Comparison of ENCODE assay signal across 8 cellular contexts in genomic region chr10:124802313-124802675, GRCh38. TPM values are rescaled to one million over a fixed set of nuclear protein-coding genes. Genes with fewer than 3 reads are reported as not detected.
A peak's percentile ranks its signal among the peaks of the same experiment; 100 is the strongest.
DNase-seq lines count a peak whose midpoint lies in the region; ATAC-seq and TF ChIP-seq lines count a peak whose summit lies in the region.

No MANE protein-coding gene starts in this region.

- peak overlapping the region; percentile 92 for H3K4me2 ChIP-seq in IMR-90 (ENCODE audit: low read depth, low read length)

- H2BK5ac ChIP-seq in IMR-90 (ENCODE audit: low read depth, low read length, poor library complexity, severe bottlenecking): no peak overlapping the region

- no peaks in the 10 kb centered on the region for H4K20me1 ChIP-seq in IMR-90 (ENCODE audit: insufficient read depth, low read length)

- H3K27ac Mint-ChIP-seq in activated naive CD4-positive, alpha-beta T cell treated with anti-CD3 and anti-CD28 coated beads, Interleukin-2, amount 50 U/mL, for 72 hours: peak overlapping the region; percentile 96 to 99
- peak overlapping the region; percentile 62 to 94 (median 90) for H3K27ac Mint-ChIP-seq in immature natural killer cell

- POLR2A ChIA-PET in IMR-90 (lab: Charles Lee; ENCODE audit: unreplicated experiment): interaction anchor here (0.5 to 1.2 kb wide), 2 partner anchors 11 to 21 kb away, joined by 4 to 8 read pairs; partner anchors contain the start of gene EEF1AKMT2

- H3K23ac ChIP-seq in IMR-90 (ENCODE audit: low read depth, low read length): peak overlapping the region; percentile 67; the same call in 1 of the 2 replicates

- H3K18ac ChIP-seq in IMR-90 (ENCODE audit: low read depth, low read length): no peak overlapping the region

- H2AK9ac ChIP-seq in IMR-90 (replicated peaks; ENCODE audit: low read depth, low read length, poor library complexity): peak overlapping the region; percentile 92

- no peak for TF ChIP-seq CTCF in IMR-90 (conservative IDR thresholded peaks at IDR 0.05; ENCODE audit: low read depth, low read length)

- in situ Hi-C loops in IMR-90 (cut with MboI; ENCODE audit: low sequenced_read_pairs): loop anchor here (25.0 kb wide), 1 partner anchor 935 kb away; no protein-coding TSS in a partner anchor

- H3K36me3 ChIP-seq in IMR-90 (ENCODE audit: control insufficient read depth, insufficient read depth, low read length) (no peaks in the 10 kb centered on the region), subcutaneous abdominal adipose tissue (ENCODE audit: control insufficient read depth in 5 of 5, insufficient read depth in 5 of 5, low read length in 5 of 5) (no peaks in the 10 kb centered on the region)

- H2BK20ac ChIP-seq in IMR-90 (ENCODE audit: low read depth, low read length): no peak overlapping the region

- TF ChIP-seq POLR2A in IMR-90 (IDR thresholded peaks at IDR 0.05; ENCODE audit: low read depth, low read length): no peak

- H3K9me3 Mint-ChIP-seq in activated naive CD4-positive, alpha-beta T cell treated with anti-CD3 and anti-CD28 coated beads, Interleukin-2, amount 50 U/mL, for 72 hours: no peaks in the 10 kb centered on the region
- H3K9me3 Mint-ChIP-seq in immature natural killer cell: no peaks in the 10 kb centered on the region

- peak overlapping the region; percentile 31; the same call in 1 of the 2 replicates for H3K27ac ChIP-seq in IMR-90 (ENCODE audit: insufficient read depth, low read length)
- peak overlapping the region; percentile 76 for H3K27ac ChIP-seq in subcutaneous abdominal adipose tissue (ENCODE audit: low read depth, low read length)

- CTCF ChIA-PET in IMR-90 (lab: Yijun Ruan, JAX): interaction anchor here (0.7 kb wide), 1 partner anchor 385 kb away, joined by 3 read pairs; no protein-coding TSS in a partner anchor

- H3K4ac ChIP-seq in IMR-90 (ENCODE audit: low read depth, low read length): peak overlapping the region; percentile 33; the same call in 1 of the 2 replicates

- intact Hi-C loops in IMR-90 (cut with micrococcal nuclease): no loop called here

- no peaks in the 10 kb centered on the region for H3K9me1 ChIP-seq in IMR-90 (ENCODE audit: insufficient read depth, low read length)

- H3K14ac ChIP-seq in IMR-90 (replicated peaks; ENCODE audit: low read depth, low read length): peak overlapping the region; percentile 17; the same call in 1 of the 2 replicates

- peaks cover 0 to 5% of the 10 kb centered on the region in 2 donors for H3K36me3 Mint-ChIP-seq in activated naive CD4-positive, alpha-beta T cell treated with anti-CD3 and anti-CD28 coated beads, Interleukin-2, amount 50 U/mL, for 72 hours
- H3K36me3 Mint-ChIP-seq in immature natural killer cell: no peaks in the 10 kb centered on the region

- no peak overlapping the region for H2AK5ac ChIP-seq in IMR-90 (ENCODE audit: low read depth, low read length)

- 0 out of 2 replicates have a peak overlapping the region, but pooled peaks have one; percentile 24 for H3K56ac ChIP-seq in IMR-90 (ENCODE audit: extremely low read depth, insufficient read depth, low read length)

- H2BK120ac ChIP-seq in IMR-90 (ENCODE audit: low read depth, low read length): no peak overlapping the region

- peak overlapping the region; percentile 100 for H2AFZ ChIP-seq in IMR-90 (replicated peaks; ENCODE audit: low read length, poor library complexity)

- H3K4me3 ChIP-seq in IMR-90 (ENCODE audit: insufficient read depth, low read depth, low read length) (peak overlapping the region; percentile 67), subcutaneous abdominal adipose tissue (ENCODE audit: low read depth in 1 of 5, low read length in 5 of 5) (peak overlapping the region; percentile 71 to 98 (median 81))

- peak overlapping the region; percentile 4; the same call in 1 of the 2 replicates for H4K5ac ChIP-seq in IMR-90 (ENCODE audit: low read depth, low read length)

- ATAC-seq in GM21528 (IDR thresholded peaks at IDR 0.05; ENCODE audit: low FRiP score, unreplicated experiment) (peak; percentile 55), IMR-90 (ENCODE audit: low read depth) (peak; percentile 2; the same call in 1 of the 2 replicates)
- ATAC-seq in activated naive CD4-positive, alpha-beta T cell treated with anti-CD3 and anti-CD28 coated beads, Interleukin-2, amount 50 U/mL, for 72 hours: peak; percentile 65 to 76

- H3K9me3 ChIP-seq in IMR-90 (ENCODE audit: control insufficient read depth, insufficient read depth, low read length): no peaks in the 10 kb centered on the region
- H3K9me3 ChIP-seq in subcutaneous abdominal adipose tissue (ENCODE audit: control insufficient read depth in 5 of 5, low read length in 5 of 5): no peaks in the 10 kb centered on the region

- H3K9ac ChIP-seq in IMR-90 (ENCODE audit: low read depth, low read length): peak overlapping the region; percentile 49
- H3K9ac ChIP-seq in subcutaneous abdominal adipose tissue (ENCODE audit: low read length in 5 of 5): peak overlapping the region; percentile 84 to 99 (median 98)

- peaks cover 20 to 21% of the 10 kb centered on the region in 2 donors for H3K4me1 Mint-ChIP-seq in immature natural killer cell

- no peaks in the 10 kb centered on the region for H3K4me1 ChIP-seq in IMR-90 (ENCODE audit: control insufficient read depth, insufficient read depth, low read length)
- H3K4me1 ChIP-seq in subcutaneous abdominal adipose tissue (ENCODE audit: control insufficient read depth in 5 of 5, insufficient read depth in 5 of 5, low read length in 5 of 5): peaks cover 0 to 18% (median 10%) of the 10 kb centered on the region in 5 donors

- no peak overlapping the region for H4K91ac ChIP-seq in IMR-90 (ENCODE audit: insufficient read depth, low read depth, low read length)

- WGBS in IMR-90 (ENCODE audit: extremely low coverage in 2 of 2, insufficient read length in 1 of 2), 2 experiments: 4% methylated on average over 3 of the region's 13 CpGs; no CpG with 5 or more reads in 1 of the 2 experiments

- H3K4me3 Mint-ChIP-seq in immature natural killer cell: peak overlapping the region; percentile 86 to 92 (median 90)

- DNase-seq in GF-D8 (lab: John Stamatoyannopoulos, UW) (peak; percentile 25), IMR-90 (no peak), immature natural killer cell (no peak), cerebellar nuclear complex (lab: John Stamatoyannopoulos, UW) (no peak), iPS-NIHi11 (ENCODE audit: low spot score) (no peak)
- DNase-seq in activated naive CD4-positive, alpha-beta T cell treated with anti-CD3 and anti-CD28 coated beads, Interleukin-2, amount 50 U/mL, for 72 hours (ENCODE audit: low spot score in 2 of 2): peak in 1 of 2 donors; percentile 23

- dilution Hi-C loops in IMR-90 (cut with HindIII; ENCODE audit: low sequenced_read_pairs, unreplicated experiment): no loop called here

- TF ChIP-seq RAD21 in IMR-90 (IDR thresholded peaks at IDR 0.05; ENCODE audit: low read length): no peak

- H2BK15ac ChIP-seq in IMR-90 (ENCODE audit: low read depth, low read length): no peak overlapping the region

- H3K79me1 ChIP-seq in IMR-90 (ENCODE audit: low read depth in 1 of 2, low read length in 2 of 2): peaks cover 12 to 20% of the 10 kb centered on the region in 2 experiments

- peak overlapping the region; percentile 79 to 85; a peak in 3 of 4 replicates for H4K8ac ChIP-seq in IMR-90 (ENCODE audit: low read depth in 2 of 2, low read length in 2 of 2)

- no peaks in the 10 kb centered on the region; the same call in 1 of the 2 replicates for H3K27me3 ChIP-seq in IMR-90 (ENCODE audit: control insufficient read depth, insufficient read depth, low read length)
- H3K27me3 ChIP-seq in subcutaneous abdominal adipose tissue (ENCODE audit: control insufficient read depth in 5 of 5, insufficient read depth in 4 of 5, low read length in 5 of 5): no peaks in the 10 kb centered on the region

- H3K27me3 Mint-ChIP-seq in immature natural killer cell (ENCODE audit: low read depth in 3 of 3): peaks cover 2 to 6% (median 3%) of the 10 kb centered on the region in 3 donors

- BruUV-seq in IMR-90 (replicated peaks; lab: Mats Ljungman, UMichigan): no TSS peak

TF ChIP-seq in IMR-90, 13 proteins besides CTCF, POLR2A, EP300 and RAD21 (continues in another document):
- TF ChIP-seq BHLHE40 (IDR thresholded peaks at IDR 0.05; ENCODE audit: low read depth, low read length) (no peak), MAFK (IDR thresholded peaks at IDR 0.05; ENCODE audit: low read depth, low read length) (no peak), RFX5 (IDR thresholded peaks at IDR 0.05; ENCODE audit: low read depth, low read length) (no peak), CEBPB (IDR thresholded peaks at IDR 0.05; ENCODE audit: low read depth, low read length) (no peak), MXI1 (IDR thresholded peaks at IDR 0.05; ENCODE audit: borderline replicate concordance, low read depth, low read length) (no peak), CHD1 (IDR thresholded peaks at IDR 0.05; ENCODE audit: low read depth, low read length) (no peak), SMC3 (IDR thresholded peaks at IDR 0.05; ENCODE audit: low read depth, low read length) (no peak), RCOR1 (IDR thresholded peaks at IDR 0.05; ENCODE audit: insufficient replicate concordance, low read length) (no peak), FOS (IDR thresholded peaks at IDR 0.05; ENCODE audit: low read depth, low read length) (no peak), MAZ (IDR thresholded peaks at IDR 0.05; ENCODE audit: borderline replicate concordance, low read depth, low read length) (no peak)

RNA-seq across cellular contexts. Expression of gene ABRAXAS2, which starts 0.7 kb away (rescaled TPM):
- total RNA-seq in IMR-90 (2012; rRNA removed): 10.9 and 19.2 TPM in 2 replicates
- polyA plus RNA-seq in IMR-90 (2012; rRNA removed) (9.0 and 9.8 TPM in 2 replicates), immature natural killer cell (10 to 100 TPM in 1 of 3 donors, 1 to 10 TPM in 2; 6.8 to 12.2 (median 8.7) TPM)
- polyA plus RNA-seq in IMR-90 (2012; cell fraction: cytosol; rRNA removed): 1.3 and 2.9 TPM in 2 replicates
- 1.2 and 6.7 TPM in 2 replicates for polyA plus RNA-seq in IMR-90 (2012; cell fraction: nucleus; rRNA removed; ENCODE audit: low replicate concordance)
- 10 to 100 TPM; 10.2 to 19.1 TPM for total RNA-seq in activated naive CD4-positive, alpha-beta T cell treated with anti-CD3 and anti-CD28 coated beads, Interleukin-2, amount 50 U/mL, for 72 hours

RNA-seq across cellular contexts. Expression of gene EEF1AKMT2, which starts 10.6 kb away (rescaled TPM):
- total RNA-seq in IMR-90 (2012; rRNA removed): 9.7 and 22.8 TPM in 2 replicates
- polyA plus RNA-seq in IMR-90 (2012; rRNA removed) (9.5 and 12.7 TPM in 2 replicates), immature natural killer cell (10 to 100 TPM; 15.9 to 24.0 (median 18.5) TPM)
- polyA plus RNA-seq in IMR-90 (2012; cell fraction: cytosol; rRNA removed): 3.4 and 3.9 TPM in 2 replicates
- 1.3 and 13.1 TPM in 2 replicates for polyA plus RNA-seq in IMR-90 (2012; cell fraction: nucleus; rRNA removed; ENCODE audit: low replicate concordance)
- 10 to 100 TPM in 1 of 2 donors, 1 to 10 TPM in 1; 1.1 to 27.7 TPM for total RNA-seq in activated naive CD4-positive, alpha-beta T cell treated with anti-CD3 and anti-CD28 coated beads, Interleukin-2, amount 50 U/mL, for 72 hours

RNA-seq across cellular contexts. Expression of gene FAM53B, which starts 58.1 kb away (rescaled TPM):
- 5.3 and 5.7 TPM in 2 replicates for total RNA-seq in IMR-90 (2012; rRNA removed)
- polyA plus RNA-seq in IMR-90 (2012; rRNA removed) (3.8 and 5.0 TPM in 2 replicates), immature natural killer cell (10 to 100 TPM; 12.1 to 62.1 (median 23.8) TPM)
- 2.5 and 4.1 TPM in 2 replicates for polyA plus RNA-seq in IMR-90 (2012; cell fraction: cytosol; rRNA removed)
- 7.0 and 12.4 TPM in 2 replicates for polyA plus RNA-seq in IMR-90 (2012; cell fraction: nucleus; rRNA removed; ENCODE audit: low replicate concordance)
- 10 to 100 TPM in 1 of 2 donors, 1 to 10 TPM in 1; 6.1 to 11.8 TPM for total RNA-seq in activated naive CD4-positive, alpha-beta T cell treated with anti-CD3 and anti-CD28 coated beads, Interleukin-2, amount 50 U/mL, for 72 hours

Comparison
In these comparisons a context has a peak if more than half of its experiments do, and no peak if none do; other contexts are left out.
1. ATAC-seq: peak in every context shown above with its lines; median percentile 70 in activated naive CD4-positive, alpha-beta T cell treated with anti-CD3 and anti-CD28 coated beads, Interleukin-2, amount 50 U/mL, for 72 hours; 55 in GM21528; 2 in IMR-90.